26 cellular contexts compared by ENCODE assay signal in the genomic region with DNA sequence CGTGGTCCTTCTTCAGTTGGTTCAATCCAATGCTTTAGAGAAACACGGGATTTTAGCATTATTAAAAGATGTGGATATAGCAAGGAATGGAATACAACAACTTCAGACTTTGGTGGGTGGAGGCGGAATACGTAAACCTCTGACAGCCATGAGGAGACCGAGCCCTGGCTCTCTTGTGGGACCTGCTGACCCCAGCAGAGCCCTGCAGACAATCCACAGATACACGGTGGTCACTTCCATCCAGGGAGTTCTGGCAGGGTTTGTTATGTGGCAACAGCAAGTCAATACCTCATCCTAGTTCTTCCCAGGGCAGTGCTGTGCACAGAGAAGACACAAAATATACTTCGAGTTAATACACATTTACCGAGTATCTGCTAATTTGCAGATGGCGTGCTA.
"Had no signal": no experiment of that assay in that cellular context is flagged by ENCODE, and none has a peak within 500 bp of the region (broad histone marks: within the 10 kb centered on the region; RNA-seq: fewer than 3 reads in every experiment).

No MANE protein-coding gene starts in this region.

- H3K9me3 Mint-ChIP-seq: naive thymus-derived CD8-positive, alpha-beta T cell; neural progenitor cell had no signal

- H3K9me3 ChIP-seq: esophagus muscularis mucosa, gastrocnemius medialis, left lung, lower lobe of right lung, mucosa of descending colon, psoas muscle, spleen, stomach, thoracic aorta, transverse colon had no signal

- ATAC-seq: gastrocnemius medialis; left lung; mucosa of descending colon; naive thymus-derived CD8-positive, alpha-beta T cell; psoas muscle had no signal

- H3K27me3 ChIP-seq: dorsolateral prefrontal cortex, esophagus muscularis mucosa, gastrocnemius medialis, left lung, neural progenitor cell, spleen, stomach, transverse colon had no signal

- H3K4me1 Mint-ChIP-seq: neural progenitor cell had no signal

- H3K4me3 Mint-ChIP-seq: naive thymus-derived CD8-positive, alpha-beta T cell; neural progenitor cell had no signal

- H3K27ac ChIP-seq: dorsolateral prefrontal cortex, epithelial cell of prostate, esophagus muscularis mucosa, gastrocnemius medialis, left lung, lower lobe of right lung, neural progenitor cell, parathyroid adenoma, psoas muscle, spleen, stomach, thoracic aorta, transverse colon had no signal

- H3K27me3 Mint-ChIP-seq: naive thymus-derived CD8-positive, alpha-beta T cell had no signal

- DNase-seq: caudate nucleus; cortex of kidney; effector memory CD4-positive, alpha-beta T cell; gastrocnemius medialis; lower lobe of right lung; mesenchymal stem cell; naive thymus-derived CD8-positive, alpha-beta T cell; nucleus accumbens; psoas muscle; retina; spleen; stimulated activated CD4-positive, alpha-beta T cell treated with anti-CD3 and anti-CD28 coated beads, Interleukin-15, amount 100 ng/mL, for 24 hours; stimulated activated CD4-positive, alpha-beta T cell treated with anti-CD3 and anti-CD28 coated beads, Interleukin-1b, Interleukin-23, amount 100 ng/mL, for 48 hours; stimulated activated CD4-positive, alpha-beta T cell treated with anti-CD3 and anti-CD28 coated beads, Interleukin-4, amount 100 ng/mL, for 4 hours; stimulated activated naive CD4-positive, alpha-beta T cell; stomach; substantia nigra; transverse colon had no signal

- H3K4me1 ChIP-seq: neural progenitor cell, parathyroid adenoma, psoas muscle had no signal

- H3K27ac Mint-ChIP-seq: neural progenitor cell had no signal

- H3K4me3 ChIP-seq: dorsolateral prefrontal cortex, esophagus muscularis mucosa, gastrocnemius medialis, left lung, lower lobe of right lung, mucosa of descending colon, neural progenitor cell, psoas muscle, spleen, stomach, thoracic aorta, transverse colon had no signal
